In genomic region chr3:112594856-112595255, GRCh38 we compare ENCODE assay signal across 9 cellular contexts.
"Had no signal": no experiment of that assay in that cellular context is flagged by ENCODE, and none has a peak within 500 bp of the region (broad histone marks: within the 10 kb centered on the region; RNA-seq: fewer than 3 reads in every experiment).

No MANE protein-coding gene starts in this region.

- H3K36me3 ChIP-seq: HAP-1 had no signal

- H3K9me3 Mint-ChIP-seq: GM23338, HFFc6 had no signal

- H3K4me3 ChIP-seq: GM23338, HAP-1, K562 had no signal

- H3K4me2 ChIP-seq: GM23338 had no signal

- DNase-seq: H7, HFFc6, IMR-90, KG1 had no signal

- FAIRE-seq: H1, HTR-8/SVneo, K562 had no signal

- H3K9me3 ChIP-seq: HAP-1 had no signal

- H3K4me1 ChIP-seq: HAP-1 had no signal

- H3K4me3 Mint-ChIP-seq: GM23338, HFFc6 had no signal

- H3K27ac Mint-ChIP-seq: GM23338, HFFc6 had no signal

- H2AFZ ChIP-seq: GM23338 had no signal
